In genomic region chr6:4791174-4791573, GRCh38 we compare ENCODE assay signal across 18 cellular contexts.
"Had no signal": no experiment of that assay in that cellular context is flagged by ENCODE, and none has a peak within 500 bp of the region (broad histone marks: within the 10 kb centered on the region; RNA-seq: fewer than 3 reads in every experiment).

No MANE protein-coding gene starts in this region.

- H3K4me3 ChIP-seq: colonic mucosa, lung, psoas muscle, right lobe of liver had no signal

- H3K27me3 ChIP-seq: colonic mucosa, right lobe of liver had no signal

- H3K27me3 Mint-ChIP-seq: stimulated activated naive B cell treated with anti-CD40 and anti-IgM and Interleukin-4, amounts not matched to agents 10 μg/mL and 1 μg/mL and 100 μg/mL, for 72 hours; type B pancreatic cell had no signal

- H3K4me1 ChIP-seq: right lobe of liver had no signal

- H3K27ac ChIP-seq: colonic mucosa, psoas muscle, right lobe of liver had no signal

- H3K27ac Mint-ChIP-seq: endodermal cell; nephron progenitor cell; stimulated activated naive B cell treated with anti-CD40 and anti-IgM and Interleukin-4, amounts not matched to agents 10 μg/mL and 1 μg/mL and 100 μg/mL, for 72 hours; type B pancreatic cell had no signal

- ATAC-seq: left colon, left ventricle myocardium superior, psoas muscle, right lobe of liver had no signal

- H3K9me3 Mint-ChIP-seq: endodermal cell; stimulated activated naive B cell treated with anti-CD40 and anti-IgM and Interleukin-4, amounts not matched to agents 10 μg/mL and 1 μg/mL and 100 μg/mL, for 72 hours had no signal

- H3K9me3 ChIP-seq: colonic mucosa, psoas muscle, right lobe of liver had no signal

- H3K4me3 Mint-ChIP-seq: endodermal cell; nephron progenitor cell; stimulated activated naive B cell treated with anti-CD40 and anti-IgM and Interleukin-4, amounts not matched to agents 10 μg/mL and 1 μg/mL and 100 μg/mL, for 72 hours; type B pancreatic cell had no signal

- H3K36me3 ChIP-seq: colonic mucosa, right lobe of liver had no signal

- DNase-seq: colonic mucosa; effector CD4-positive, alpha-beta T cell; endodermal cell; kidney; left colon; left ventricle myocardium superior; mesenchymal stem cell; midbrain; nephron progenitor cell; psoas muscle; retina; right lobe of liver; stimulated activated CD4-positive, alpha-beta T cell treated with anti-CD3 and anti-CD28 coated beads, Interleukin-15, amount 100 ng/mL, for 24 hours; stimulated activated CD4-positive, alpha-beta T cell treated with anti-CD3 and anti-CD28 coated beads, Interleukin-1b, Interleukin-23, amount 100 ng/mL, for 48 hours; stimulated activated CD4-positive, alpha-beta T cell treated with anti-CD3 and anti-CD28 coated beads, Interleukin-4, amount 100 ng/mL, for 24 hours; stimulated activated naive B cell treated with anti-CD40 and anti-IgM and Interleukin-4, amounts not matched to agents 10 μg/mL and 1 μg/mL and 100 μg/mL, for 72 hours had no signal
